ENCODE assay signal across 7 cellular contexts in the genomic region with DNA sequence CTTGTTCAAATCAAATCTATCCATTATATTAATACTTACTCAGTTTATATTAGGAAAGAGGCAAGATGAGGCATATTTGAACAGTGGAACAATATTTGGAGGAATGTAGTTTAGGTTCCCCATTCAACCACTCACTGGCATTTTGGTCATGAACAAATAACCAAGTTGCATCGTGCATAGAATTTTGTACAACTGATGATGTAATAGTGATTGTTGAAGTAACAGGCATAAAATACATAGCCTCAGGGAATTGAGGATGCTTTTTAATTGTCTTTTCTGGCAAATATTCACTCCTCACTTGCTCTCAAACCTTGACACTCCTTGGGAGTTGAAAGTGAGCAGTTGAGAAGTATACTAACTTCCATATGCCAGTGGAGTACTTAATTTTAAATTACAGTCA.
"Had no signal": no experiment of that assay in that cellular context is flagged by ENCODE, and none has a peak within 500 bp of the region (broad histone marks: within the 10 kb centered on the region; RNA-seq: fewer than 3 reads in every experiment).

No MANE protein-coding gene starts in this region.

- H3K27ac Mint-ChIP-seq: GM23338, IgD-negative memory B cell had no signal

- H3K4me1 Mint-ChIP-seq: IgD-negative memory B cell had no signal

- H3K4me2 ChIP-seq: GM23338 had no signal

- H3K36me3 Mint-ChIP-seq: IgD-negative memory B cell had no signal

- FAIRE-seq: H1 had no signal

- H3K4me3 ChIP-seq: GM23338 had no signal

- DNase-seq: H7, HCEC 1CT, KG1 had no signal

- H2AFZ ChIP-seq: GM23338 had no signal

- H3K4me3 Mint-ChIP-seq: GM23338, IgD-negative memory B cell had no signal

- H3K27ac ChIP-seq: HL-60 had no signal

- ATAC-seq: GM23338 had no signal

- H3K9me3 Mint-ChIP-seq: GM23338, IgD-negative memory B cell had no signal
